In the genomic region with DNA sequence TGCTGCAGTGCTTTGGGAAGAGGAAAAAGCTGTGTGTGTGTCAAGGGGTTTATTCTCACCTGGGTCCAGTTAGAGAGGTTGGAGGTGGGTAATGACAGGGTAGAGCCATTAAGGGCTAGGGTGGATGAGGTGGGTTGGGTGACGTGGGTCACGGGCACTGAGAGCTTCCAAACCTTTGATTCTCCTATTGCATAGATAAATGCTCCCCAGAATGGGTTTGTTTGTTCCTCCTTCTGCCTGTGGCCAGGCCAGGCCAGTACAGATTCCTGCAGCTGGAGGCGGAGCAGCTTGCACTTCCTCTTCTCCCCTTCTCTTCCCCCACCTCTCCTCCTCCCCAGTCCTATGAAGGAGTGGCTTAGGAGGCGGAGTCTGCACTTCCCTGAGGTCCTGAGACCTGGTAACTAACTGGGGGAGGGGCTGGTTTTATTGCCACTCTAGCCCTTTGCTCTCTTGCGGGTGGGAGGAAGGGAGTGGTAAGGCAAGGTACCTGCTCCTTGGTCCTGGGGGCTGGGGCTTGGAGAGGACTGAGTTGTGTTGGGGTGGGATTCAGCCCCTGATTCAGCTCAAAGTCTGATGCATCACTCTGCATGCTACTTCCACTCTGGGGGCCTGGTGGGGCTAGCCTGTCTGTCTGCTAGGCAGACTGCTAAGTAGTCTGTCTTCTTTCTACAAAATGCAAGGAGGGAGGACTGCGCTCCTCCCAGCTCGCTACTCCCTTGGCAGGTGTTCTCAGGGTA, we compare ENCODE assay signal across 7 cellular contexts. TPM values are rescaled to one million over a fixed set of nuclear protein-coding genes. Genes with fewer than 3 reads are reported as not detected.
DNase-seq lines count a peak whose midpoint lies in the region; ATAC-seq, FAIRE-seq and TF ChIP-seq lines count a peak whose summit lies in the region.
"Had no signal": no experiment of that assay in that cellular context is flagged by ENCODE, and none has a peak within 500 bp of the region (broad histone marks: within the 10 kb centered on the region; RNA-seq: fewer than 3 reads in every experiment).

No MANE protein-coding gene starts in this region.

- H3K27ac Mint-ChIP-seq in astrocyte (ENCODE audit: unreplicated experiment), result peak overlapping the region; percentile 14
- H3K27ac Mint-ChIP-seq in natural killer cell, result no peak overlapping the region

- H3K27me3 ChIP-seq in astrocyte (ENCODE audit: insufficient read depth, low read length), result peaks cover 11% of the 10 kb centered on the region

- H3K4me3 ChIP-seq in astrocyte (ENCODE audit: insufficient read depth, low read depth, low read length), result no peak overlapping the region

- H3K9me3 ChIP-seq in astrocyte (ENCODE audit: insufficient read depth, low read depth, low read length), result no peaks in the 10 kb centered on the region

- no peak for FAIRE-seq in astrocyte (lab: Jason Lieb, UNC)
- no peak for FAIRE-seq in frontal cortex (lab: Jason Lieb, UNC)

- H3K79me2 ChIP-seq in astrocyte (ENCODE audit: insufficient read depth, low read length), result no peaks in the 10 kb centered on the region

- no peak overlapping the region for H3K9ac ChIP-seq in astrocyte (ENCODE audit: low read length)

- H3K4me3 Mint-ChIP-seq in astrocyte (ENCODE audit: unreplicated experiment) (peak overlapping the region; percentile 17), natural killer cell (no peak overlapping the region)
- H3K4me3 Mint-ChIP-seq: central memory CD8-positive, alpha-beta T cell had no signal

- no peak overlapping the region for H3K4me2 ChIP-seq in astrocyte (ENCODE audit: low read length)

- H3K27me3 Mint-ChIP-seq in astrocyte (ENCODE audit: low read depth, unreplicated experiment), result peaks cover 11% of the 10 kb centered on the region
- peaks cover 8 to 30% of the 10 kb centered on the region in 2 donors for H3K27me3 Mint-ChIP-seq in natural killer cell (ENCODE audit: low read depth in 2 of 2)
- H3K27me3 Mint-ChIP-seq: central memory CD8-positive, alpha-beta T cell had no signal

- TF ChIP-seq CTCF in astrocyte (IDR thresholded peaks at IDR 0.05; ENCODE audit: insufficient read depth, low read depth, low read length), result no peak
- no peak for TF ChIP-seq CTCF in natural killer cell (IDR thresholded peaks at IDR 0.05)

- no peaks in the 10 kb centered on the region for H3K36me3 ChIP-seq in astrocyte (ENCODE audit: insufficient read depth, low read length)

- DNase-seq in Kasumi-1 (lab: John Stamatoyannopoulos, UW), result peak; percentile 82
- no peak for DNase-seq in astrocyte (ENCODE audit: low read depth)
- DNase-seq in natural killer cell, result no peak
- DNase-seq in frontal cortex (ENCODE audit: low spot score in 2 of 2), result no peak

- peaks cover 4% of the 10 kb centered on the region for H3K36me3 Mint-ChIP-seq in astrocyte (ENCODE audit: low read depth, unreplicated experiment)
- H3K36me3 Mint-ChIP-seq in natural killer cell, result no peaks in the 10 kb centered on the region

- peak in 2 of 3 donors; percentile 33 to 62 for ATAC-seq in natural killer cell
- no peak for ATAC-seq in HG03521 (IDR thresholded peaks at IDR 0.05; ENCODE audit: unreplicated experiment)

- H3K9me3 Mint-ChIP-seq in astrocyte (ENCODE audit: unreplicated experiment) (no peaks in the 10 kb centered on the region), natural killer cell (no peaks in the 10 kb centered on the region)
- H3K9me3 Mint-ChIP-seq: central memory CD8-positive, alpha-beta T cell had no signal

- H3K4me1 Mint-ChIP-seq in astrocyte (ENCODE audit: low read depth, unreplicated experiment) (peaks cover 32% of the 10 kb centered on the region), natural killer cell (peaks cover 6% of the 10 kb centered on the region in 2 donors)

- peak; percentile 29 for TF ChIP-seq POLR2A in GM19193 (IDR thresholded peaks at IDR 0.05; ENCODE audit: extremely low read depth, insufficient read depth, insufficient read length)

- H4K20me1 ChIP-seq in astrocyte (ENCODE audit: insufficient read depth, low read length), result no peaks in the 10 kb centered on the region

- intact Hi-C loops in natural killer cell (cut with micrococcal nuclease), result no loop called here

- H2AFZ ChIP-seq in astrocyte (ENCODE audit: low read depth, low read length), result no peak overlapping the region

- peaks cover 13% of the 10 kb centered on the region for H3K4me1 ChIP-seq in astrocyte (ENCODE audit: insufficient read depth, low read length)

- H3K27ac ChIP-seq in astrocyte (ENCODE audit: low read depth, low read length), result no peak overlapping the region

RNA-seq across cellular contexts. Expression of a gene that starts 3.5 kb away (rescaled TPM):
- total RNA-seq in astrocyte (30.1 and 40.3 TPM in 2 replicates), natural killer cell (1 to 10 TPM in 2 of 3 donors, under 1 TPM in 1; 0.41 to 3.1 (median 1.7) TPM), frontal cortex (1.6 TPM)

RNA-seq across cellular contexts. Expression of a gene that starts 18.9 kb away (rescaled TPM):
- total RNA-seq in astrocyte, result not detected in 2 replicates
- total RNA-seq in natural killer cell, result not detected
- not detected for total RNA-seq in frontal cortex

RNA-seq across cellular contexts. Expression of a gene that starts 26.6 kb away (rescaled TPM):
- total RNA-seq in astrocyte (0.43 and 0.61 TPM in 2 replicates), natural killer cell (not detected), frontal cortex (9.4 TPM)

RNA-seq across cellular contexts. Expression of a gene that starts 40.1 kb away (rescaled TPM):
- 21.0 and 27.2 TPM in 2 replicates for total RNA-seq in astrocyte
- 10 to 100 TPM; 36.2 to 64.9 (median 50.0) TPM for total RNA-seq in natural killer cell
- 15.5 TPM for total RNA-seq in frontal cortex

RNA-seq across cellular contexts. Expression of a gene that starts 40.5 kb away (rescaled TPM):
- total RNA-seq in astrocyte (13.0 and 13.2 TPM in 2 replicates), natural killer cell (10 to 100 TPM; 16.4 to 19.7 (median 18.5) TPM), frontal cortex (18.8 TPM)

Comparison
In these comparisons a context has a peak if more than half of its experiments do, and no peak if none do; other contexts are left out.
1. DNase-seq: peak in Kasumi-1 (2 of 2); none in astrocyte (single experiment), natural killer cell (single experiment) and frontal cortex (0 of 2).